12 cellular contexts compared by ENCODE assay signal in genomic region chr13:112849500-112849899, GRCh38.
DNase-seq lines count a peak whose midpoint lies in the region; ATAC-seq and TF ChIP-seq lines count a peak whose summit lies in the region.
"Had no signal": no experiment of that assay in that cellular context is flagged by ENCODE, and none has a peak within 500 bp of the region (broad histone marks: within the 10 kb centered on the region; RNA-seq: fewer than 3 reads in every experiment).

No MANE protein-coding gene starts in this region.

- no peak for ATAC-seq in activated CD8-positive, alpha-beta memory T cell treated with anti-CD3 and anti-CD28 coated beads, Interleukin-2, amount 10 ng/mL, durations not matched to agents 7 days and 5 days
- ATAC-seq in HG03280 (IDR thresholded peaks at IDR 0.05; ENCODE audit: unreplicated experiment) = no peak

- no peak overlapping the region for H3K4me3 Mint-ChIP-seq in activated CD8-positive, alpha-beta memory T cell treated with anti-CD3 and anti-CD28 coated beads, Interleukin-2, amount 10 ng/mL, durations not matched to agents 7 days and 5 days

- POLR2A ChIA-PET in GM10248 (lab: Yijun Ruan, JAX) = no interaction called here

- no peak for TF ChIP-seq CTCF in GM10248 (IDR thresholded peaks at IDR 0.05; ENCODE audit: control extremely low read depth, extremely low read depth, low read depth, missing control alignments)

- H3K27ac Mint-ChIP-seq in activated CD8-positive, alpha-beta memory T cell treated with anti-CD3 and anti-CD28 coated beads, Interleukin-2, amount 10 ng/mL, durations not matched to agents 7 days and 5 days = no peak overlapping the region

- H3K27me3 Mint-ChIP-seq in activated CD8-positive, alpha-beta memory T cell treated with anti-CD3 and anti-CD28 coated beads, Interleukin-2, amount 10 ng/mL, durations not matched to agents 7 days and 5 days = no peaks in the 10 kb centered on the region

- H3K9me3 Mint-ChIP-seq in activated CD8-positive, alpha-beta memory T cell treated with anti-CD3 and anti-CD28 coated beads, Interleukin-2, amount 10 ng/mL, durations not matched to agents 7 days and 5 days (ENCODE audit: low read depth) = peaks cover 2% of the 10 kb centered on the region

- CTCF ChIA-PET in activated CD8-positive, alpha-beta memory T cell treated with anti-CD3 and anti-CD28 coated beads, Interleukin-2, amount 10 ng/mL, durations not matched to agents 7 days and 5 days (lab: Charles Lee) = no interaction called here
- CTCF ChIA-PET in GM10248 (lab: Yijun Ruan, JAX) = interaction anchor here (1.4 kb wide), 1 partner anchor 24 kb away, joined by 7 read pairs; no protein-coding TSS in a partner anchor

- DNase-seq in COLO668 (lab: John Stamatoyannopoulos, UW; ENCODE audit: unreplicated experiment) = peak; percentile 100
- DNase-seq in NAMALWA (ENCODE audit: low spot score) = peak; percentile 43
- peak; percentile 63 for DNase-seq in NCI-H526 treated with DMSO at 0.1 percent for 48 hours (lab: John Stamatoyannopoulos, UW)
- peak; percentile 42 for DNase-seq in glomerular visceral epithelial cell (ENCODE audit: extremely low spot score)
- no peak for DNase-seq in stimulated activated CD8-positive, alpha-beta memory T cell treated with anti-CD3 and anti-CD28 coated beads, Interleukin-4, amount 100 ng/mL, for 48 hours
- no peak for DNase-seq in activated CD8-positive, alpha-beta memory T cell treated with anti-CD3 and anti-CD28 coated beads, Interleukin-2, amount 10 ng/mL, durations not matched to agents 7 days and 5 days
- DNase-seq in GM10248 (ENCODE audit: extremely low spot score) = no peak
- DNase-seq: amniotic stem cell, Kasumi-1, left ventricle myocardium inferior, Right ventricle myocardium superior had no signal

- H3K4me1 Mint-ChIP-seq in activated CD8-positive, alpha-beta memory T cell treated with anti-CD3 and anti-CD28 coated beads, Interleukin-2, amount 10 ng/mL, durations not matched to agents 7 days and 5 days = peaks cover 4% of the 10 kb centered on the region

- H3K36me3 Mint-ChIP-seq in activated CD8-positive, alpha-beta memory T cell treated with anti-CD3 and anti-CD28 coated beads, Interleukin-2, amount 10 ng/mL, durations not matched to agents 7 days and 5 days = peaks cover 39% of the 10 kb centered on the region

Comparison
In these comparisons a context has a peak if more than half of its experiments do, and no peak if none do; other contexts are left out.
1. DNase-seq: peak in COLO668 (single experiment), NAMALWA (single experiment), NCI-H526 treated with DMSO at 0.1 percent for 48 hours (single experiment) and glomerular visceral epithelial cell (single experiment); none in stimulated activated CD8-positive, alpha-beta memory T cell treated with anti-CD3 and anti-CD28 coated beads, Interleukin-4, amount 100 ng/mL, for 48 hours (single experiment), activated CD8-positive, alpha-beta memory T cell treated with anti-CD3 and anti-CD28 coated beads, Interleukin-2, amount 10 ng/mL, durations not matched to agents 7 days and 5 days (single experiment) and GM10248 (single experiment).